ENCODE assay signal across 8 cellular contexts in genomic region chr13:72998012-72998411, GRCh38.
"Had no signal": no experiment of that assay in that cellular context is flagged by ENCODE, and none has a peak within 500 bp of the region (broad histone marks: within the 10 kb centered on the region; RNA-seq: fewer than 3 reads in every experiment).

No MANE protein-coding gene starts in this region.

- H3K4me2 ChIP-seq: GM23338, KMS-11 had no signal

- FAIRE-seq: H1, H54, HTR-8/SVneo had no signal

- ATAC-seq: GM23338 had no signal

- H3K9ac ChIP-seq: KMS-11 had no signal

- H3K27ac ChIP-seq: KMS-11 had no signal

- DNase-seq: H9, HCEC 1CT, KBM-7 had no signal

- H3K4me3 ChIP-seq: GM23338 had no signal

- H2AFZ ChIP-seq: GM23338 had no signal
